In genomic region chr3:143119009-143119914, GRCh38 we compare ENCODE assay signal across 8 cellular contexts. TPM values are rescaled to one million over a fixed set of nuclear protein-coding genes. Genes with fewer than 3 reads are reported as not detected.
A peak's percentile ranks its signal among the peaks of the same experiment; 100 is the strongest.
DNase-seq lines count a peak whose midpoint lies in the region; ATAC-seq and TF ChIP-seq lines count a peak whose summit lies in the region.

CHST2 (plus strand) TSS chr3:143119771; CDS start chr3:143120817, 1,046 bp downstream.

- no peak for DNase-seq in AG04449 (ENCODE audit: low read depth, low spot score)
- peak; percentile 83 for DNase-seq in NCI-H2227 (lab: John Stamatoyannopoulos, UW; ENCODE audit: unreplicated experiment)
- peak; percentile 70 to 77 for DNase-seq in activated CD4-positive, alpha-beta T cell treated with anti-CD3 and anti-CD28 coated beads, Interleukin-2, amount 50 U/mL, for 48 hours
- peak; percentile 56 for DNase-seq in effector CD8-positive, alpha-beta T cell (lab: John Stamatoyannopoulos, UW)
- peak; percentile 48 for DNase-seq in lung (ENCODE audit: low spot score)
- peak; percentile 31 to 56 (median 45) for DNase-seq in stimulated activated CD4-positive, alpha-beta T cell treated with anti-CD3 and anti-CD28 coated beads, TNF-alpha, amount 100 ng/mL, for 4 hours (ENCODE audit: low read depth in 3 of 3)

- H3K27me3 ChIP-seq in lung (ENCODE audit: control insufficient read depth, insufficient read depth) = no peaks in the 10 kb centered on the region

- H3K9me3 ChIP-seq in lung (ENCODE audit: control insufficient read depth in 2 of 2, insufficient read depth in 1 of 2, low read length in 1 of 2) = no peaks in the 10 kb centered on the region

- H3K4me3 ChIP-seq in AG04449 (ENCODE audit: low read depth, low read length) = peak within 1 kb of the TSS; percentile 83
- H3K4me3 ChIP-seq in lung = peak within 1 kb of the TSS; percentile 75

- ATAC-seq in HG03039 (IDR thresholded peaks at IDR 0.05; ENCODE audit: unreplicated experiment) (peak; percentile 70), lung (ENCODE audit: insufficient read depth, low FRiP score) (peak; percentile 91)

- no peaks in the 10 kb centered on the region for H3K36me3 ChIP-seq in lung (ENCODE audit: control insufficient read depth in 2 of 2, insufficient read depth in 2 of 2, low read length in 2 of 2)

- WGBS in lung, 2 donors = 0 to 1% methylated on average over 60 to 102 of the region's 102 CpGs

- CTCF ChIA-PET in AG04449 (lab: Yijun Ruan, JAX) = interaction anchor here (1.8 to 4.3 kb wide), 2 partner anchors 13 to 525 kb away, joined by 12 to 37 read pairs; no protein-coding TSS in a partner anchor

- POLR2A ChIA-PET in AG04449 (lab: Yijun Ruan, JAX) = no interaction called here

- peak; percentile 43 for TF ChIP-seq POLR2A in GM18526 (IDR thresholded peaks at IDR 0.05; ENCODE audit: extremely low read depth, insufficient read length)

- TF ChIP-seq CTCF in AG04449 (IDR thresholded peaks at IDR 0.05; ENCODE audit: insufficient read depth, low read length, missing control alignments) = no peak
- TF ChIP-seq CTCF in lung (IDR thresholded peaks at IDR 0.05; ENCODE audit: control extremely low read depth, extremely low read depth) = no peak

- peak within 1 kb of the TSS; percentile 46 to 86 for H3K27ac ChIP-seq in lung (ENCODE audit: low read depth in 1 of 2, low read length in 1 of 2)

- H3K4me1 ChIP-seq in lung (ENCODE audit: control insufficient read depth in 2 of 2, insufficient read depth in 2 of 2, low read length in 2 of 2) = peaks cover 0 to 8% of the 10 kb centered on the region in 2 donors

RNA-seq across cellular contexts. Expression of gene CHST2, which starts in this region (rescaled TPM):
- total RNA-seq in lung = 10 to 100 TPM; 14.5 to 53.3 TPM
- 10 to 100 TPM in 1 of 2 donors, 1 to 10 TPM in 1; 4.1 to 22.4 TPM for polyA plus RNA-seq in lung
